ENCODE assay signal across 8 cellular contexts in genomic region chr15:70096975-70097336, GRCh38. TPM values are rescaled to one million over a fixed set of nuclear protein-coding genes. Genes with fewer than 3 reads are reported as not detected.
DNase-seq lines count a peak whose midpoint lies in the region; ATAC-seq and TF ChIP-seq lines count a peak whose summit lies in the region.

No MANE protein-coding gene starts in this region.

- H2AFZ ChIP-seq in PC-9 (no peak overlapping the region), trophoblast cell (ENCODE audit: insufficient read depth, low read length, poor library complexity) (peak overlapping the region; percentile 73)

- H3K79me1 ChIP-seq in trophoblast cell (ENCODE audit: low read length), result peaks cover 42% of the 10 kb centered on the region

- H4K20me1 ChIP-seq in DOHH2 (ENCODE audit: control insufficient read depth, insufficient read depth, low read depth, low read length), result peaks cover 22% of the 10 kb centered on the region
- peaks cover 13% of the 10 kb centered on the region for H4K20me1 ChIP-seq in PC-9 (ENCODE audit: insufficient read depth)

- H3K9me2 ChIP-seq in DOHH2 (replicated peaks; ENCODE audit: control insufficient read depth, low read length) (no peaks in the 10 kb centered on the region), PC-9 (ENCODE audit: insufficient read depth) (no peaks in the 10 kb centered on the region)

- peaks cover 54% of the 10 kb centered on the region for H3K79me2 ChIP-seq in DOHH2 (ENCODE audit: control insufficient read depth, low read length)
- H3K79me2 ChIP-seq in PC-9 (ENCODE audit: low read depth), result peaks cover 53% of the 10 kb centered on the region
- H3K79me2 ChIP-seq in trophoblast cell (ENCODE audit: control insufficient read depth, insufficient read depth, low read length, poor library complexity), result peaks cover 23% of the 10 kb centered on the region

- H3K23ac ChIP-seq in trophoblast cell (ENCODE audit: low read length), result no peak overlapping the region

- CTCF ChIA-PET in PC-9 (lab: Charles Lee), result no interaction called here

- H3K14ac ChIP-seq in trophoblast cell (ENCODE audit: low read length), result peak overlapping the region; percentile 87

- H3K4me2 ChIP-seq in DOHH2 (ENCODE audit: low read length) (peak overlapping the region; percentile 82), PC-9 (peak overlapping the region; percentile 91), trophoblast cell (ENCODE audit: low read length) (peak overlapping the region; percentile 94)

- H2BK5ac ChIP-seq in trophoblast cell (ENCODE audit: low read depth, low read length, poor library complexity), result peak overlapping the region; percentile 64

- peaks cover 12% of the 10 kb centered on the region for H3K27me3 ChIP-seq in DOHH2 (ENCODE audit: control insufficient read depth, low read length)
- H3K27me3 ChIP-seq in PC-9 (ENCODE audit: insufficient read depth, low read depth), result no peaks in the 10 kb centered on the region
- no peaks in the 10 kb centered on the region for H3K27me3 ChIP-seq in trophoblast cell (ENCODE audit: insufficient read depth, low read length)

- H3K9ac ChIP-seq in trophoblast cell (ENCODE audit: low read length), result peak overlapping the region; percentile 65

- POLR2A ChIA-PET in PC-9 (lab: Charles Lee; ENCODE audit: unreplicated experiment), result interaction anchor here (0.9 to 1.0 kb wide), 2 partner anchors 373 to 408 kb away, joined by 4 read pairs; no protein-coding TSS in a partner anchor

- DNase-seq in PC-9, result no peak
- DNase-seq in epithelial cell of proximal tubule (ENCODE audit: low read depth), result no peak
- DNase-seq in trophoblast cell, result peak in 1 of 2 donors; percentile 35
- DNase-seq in GOT3 (lab: John Stamatoyannopoulos, UW), result no peak
- DNase-seq in OCI-M2 (lab: John Stamatoyannopoulos, UW; ENCODE audit: unreplicated experiment), result no peak

- H3K27ac ChIP-seq in DOHH2 (ENCODE audit: low read depth, low read length), result peak overlapping the region; percentile 84
- peak overlapping the region; percentile 78 for H3K27ac ChIP-seq in PC-9
- H3K27ac ChIP-seq in trophoblast cell (ENCODE audit: low read depth, low read length), result peak overlapping the region; percentile 61

- H3K36me3 ChIP-seq in DOHH2 (ENCODE audit: control insufficient read depth, low read length) (peaks cover 46% of the 10 kb centered on the region), PC-9 (ENCODE audit: low read depth) (no peaks in the 10 kb centered on the region), trophoblast cell (ENCODE audit: control insufficient read depth in 1 of 2, insufficient read depth in 2 of 2, low read length in 2 of 2) (peaks cover 0 to 7% of the 10 kb centered on the region in 2 experiments)

- no CpG with 5 or more reads among the region's 52 CpGs for WGBS in trophoblast cell (ENCODE audit: extremely low coverage, insufficient coverage, insufficient read length)

- no peak overlapping the region for H4K12ac ChIP-seq in trophoblast cell (ENCODE audit: low read depth, low read length)

- peak overlapping the region; percentile 93 for H3K18ac ChIP-seq in trophoblast cell (ENCODE audit: low read length)

- H3K4me1 ChIP-seq in DOHH2 (ENCODE audit: control insufficient read depth, low read length), result peaks cover 60% of the 10 kb centered on the region
- peaks cover 53% of the 10 kb centered on the region for H3K4me1 ChIP-seq in PC-9 (replicated peaks; ENCODE audit: insufficient read depth)
- peaks cover 26 to 40% of the 10 kb centered on the region in 2 experiments for H3K4me1 ChIP-seq in trophoblast cell (ENCODE audit: control insufficient read depth in 1 of 2, insufficient read depth in 2 of 2, low read length in 2 of 2)

- intact Hi-C loops in PC-9 (cut with micrococcal nuclease; ENCODE audit: unreplicated experiment), result loop anchor here (1.0 to 10.0 kb wide), 5 partner anchors 278 to 548 kb away; no protein-coding TSS in a partner anchor

- no peaks in the 10 kb centered on the region for H3K9me3 ChIP-seq in DOHH2 (ENCODE audit: control insufficient read depth, insufficient read depth, low read length)
- no peaks in the 10 kb centered on the region for H3K9me3 ChIP-seq in PC-9 (ENCODE audit: insufficient read depth, low read depth)
- no peaks in the 10 kb centered on the region for H3K9me3 ChIP-seq in trophoblast cell (ENCODE audit: insufficient read depth, low read depth, low read length)

- peak overlapping the region; percentile 78 for H4K91ac ChIP-seq in trophoblast cell (ENCODE audit: low read depth, low read length)

- ATAC-seq in GM21786 (IDR thresholded peaks at IDR 0.05; ENCODE audit: unreplicated experiment) (no peak), HG03097 (IDR thresholded peaks at IDR 0.05; ENCODE audit: low FRiP score, unreplicated experiment) (no peak)

- H4K8ac ChIP-seq in trophoblast cell (ENCODE audit: low read depth, low read length), result peak overlapping the region; percentile 61

- peak overlapping the region; percentile 96 for H3K4ac ChIP-seq in trophoblast cell (ENCODE audit: low read depth, low read length)

- H2BK12ac ChIP-seq in trophoblast cell (ENCODE audit: low read length), result peak overlapping the region; percentile 19

- H3F3A ChIP-seq in DOHH2 (ENCODE audit: control insufficient read depth, insufficient read depth) (peaks cover 13% of the 10 kb centered on the region), PC-9 (ENCODE audit: insufficient read depth, low read depth) (peaks cover 26% of the 10 kb centered on the region)

- peak overlapping the region; percentile 35 for H2AK5ac ChIP-seq in trophoblast cell (ENCODE audit: low read length)

- no TSS peak for BruUV-seq in PC-9 (replicated peaks; lab: Mats Ljungman, UMichigan)

- TF ChIP-seq CTCF in DOHH2 (IDR thresholded peaks at IDR 0.05; ENCODE audit: low read depth, low read length, poor library complexity, severe bottlenecking) (no peak), PC-9 (conservative IDR thresholded peaks at IDR 0.05) (no peak), epithelial cell of proximal tubule (conservative IDR thresholded peaks at IDR 0.05; ENCODE audit: low read depth, low read length) (no peak)

- H3K4me3 ChIP-seq in DOHH2 (ENCODE audit: low read length), result peak overlapping the region; percentile 98
- peak overlapping the region; percentile 84 for H3K4me3 ChIP-seq in PC-9
- H3K4me3 ChIP-seq in epithelial cell of proximal tubule (ENCODE audit: low read depth, low read length), result peak overlapping the region; percentile 94
- H3K4me3 ChIP-seq in trophoblast cell (ENCODE audit: low read depth, low read length), result peak overlapping the region; percentile 89

- peak overlapping the region; percentile 88 for H2BK120ac ChIP-seq in trophoblast cell (ENCODE audit: insufficient read depth, low read length, poor library complexity)

RNA-seq across cellular contexts. Expression of gene TLE3, which starts 0.8 kb away (rescaled TPM):
- total RNA-seq in PC-9 (2021) (51.3 and 72.4 TPM in 2 replicates), epithelial cell of proximal tubule (20.5 and 34.8 TPM in 2 replicates)
- 139 and 146 TPM in 2 replicates for polyA plus RNA-seq in trophoblast cell (2013)
